Comparison of ENCODE assay signal across 1 cellular context in genomic region chr1:25858494-25858893, GRCh38.
TF ChIP-seq lines count a peak whose summit lies in the region.

No MANE protein-coding gene starts in this region.

TF ChIP-seq in GM12878, 131 proteins besides CTCF, POLR2A, EP300 and RAD21:
- TF ChIP-seq, protein P1, sequence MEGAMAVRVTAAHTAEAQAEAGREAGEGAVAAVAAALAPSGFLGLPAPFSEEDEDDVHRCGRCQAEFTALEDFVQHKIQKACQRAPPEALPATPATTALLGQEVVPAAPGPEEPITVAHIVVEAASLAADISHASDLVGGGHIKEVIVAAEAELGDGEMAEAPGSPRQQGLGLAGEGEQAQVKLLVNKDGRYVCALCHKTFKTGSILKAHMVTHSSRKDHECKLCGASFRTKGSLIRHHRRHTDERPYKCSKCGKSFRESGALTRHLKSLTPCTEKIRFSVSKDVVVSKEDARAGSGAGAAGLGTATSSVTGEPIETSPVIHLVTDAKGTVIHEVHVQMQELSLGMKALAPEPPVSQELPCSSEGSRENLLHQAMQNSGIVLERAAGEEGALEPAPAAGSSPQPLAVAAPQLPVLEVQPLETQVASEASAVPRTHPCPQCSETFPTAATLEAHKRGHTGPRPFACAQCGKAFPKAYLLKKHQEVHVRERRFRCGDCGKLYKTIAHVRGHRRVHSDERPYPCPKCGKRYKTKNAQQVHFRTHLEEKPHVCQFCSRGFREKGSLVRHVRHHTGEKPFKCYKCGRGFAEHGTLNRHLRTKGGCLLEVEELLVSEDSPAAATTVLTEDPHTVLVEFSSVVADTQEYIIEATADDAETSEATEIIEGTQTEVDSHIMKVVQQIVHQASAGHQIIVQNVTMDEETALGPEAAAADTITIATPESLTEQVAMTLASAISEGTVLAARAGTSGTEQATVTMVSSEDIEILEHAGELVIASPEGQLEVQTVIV (IDR thresholded peaks at IDR 0.05; ENCODE audit: borderline replicate concordance, partially characterized antibody), result no peak
